Comparison of ENCODE assay signal across 27 cellular contexts in the genomic region with DNA sequence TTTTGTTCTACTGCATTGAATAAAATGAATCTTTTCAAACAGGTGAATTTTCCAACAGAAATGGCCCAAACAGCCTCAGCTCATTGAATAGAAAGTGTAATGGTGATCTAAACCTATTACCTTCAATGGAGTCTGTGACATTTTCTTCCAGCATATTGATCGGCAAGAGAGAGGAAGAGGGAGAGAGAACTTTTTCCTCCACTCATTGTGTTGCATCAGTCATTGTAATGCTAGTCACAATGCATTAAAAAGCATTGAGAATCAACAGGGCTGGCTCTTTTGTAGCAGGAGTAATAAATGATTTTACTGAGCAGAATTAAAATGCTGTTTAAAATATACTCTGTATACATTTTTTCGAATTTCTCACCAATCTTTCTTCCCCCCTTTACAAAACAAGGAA.
"Had no signal": no experiment of that assay in that cellular context is flagged by ENCODE, and none has a peak within 500 bp of the region (broad histone marks: within the 10 kb centered on the region; RNA-seq: fewer than 3 reads in every experiment).

No MANE protein-coding gene starts in this region.

- H3K4me2 ChIP-seq: smooth muscle cell had no signal

- FAIRE-seq: frontal cortex had no signal

- H3K4me3 Mint-ChIP-seq: immature natural killer cell; naive thymus-derived CD8-positive, alpha-beta T cell; nephron progenitor cell; type B pancreatic cell had no signal

- H3K27me3 ChIP-seq: dorsolateral prefrontal cortex, right atrium auricular region, testis, tibial artery had no signal

- H3K27me3 Mint-ChIP-seq: naive thymus-derived CD8-positive, alpha-beta T cell; type B pancreatic cell had no signal

- H3K4me1 Mint-ChIP-seq: immature natural killer cell; naive thymus-derived CD8-positive, alpha-beta T cell; nephron progenitor cell had no signal

- H3K4me1 ChIP-seq: left ventricle myocardium inferior, lower lobe of right lung, prostate gland, right atrium auricular region, testis, tibial artery had no signal

- DNase-seq: cerebellar nuclear complex; dorsolateral prefrontal cortex; effector CD4-positive, alpha-beta T cell; head of caudate nucleus; immature natural killer cell; islet precursor cell; kidney glomerular epithelial cell; left colon; left ventricle myocardium inferior; lower lobe of right lung; naive thymus-derived CD8-positive, alpha-beta T cell; nephron progenitor cell; nucleus accumbens; stimulated activated CD4-positive, alpha-beta T cell treated with anti-CD3 and anti-CD28 coated beads, Interleukin-12 subunit alpha, Interleukin-12 subunit beta, amount 100 ng/mL, for 4 hours; stimulated activated CD4-positive, alpha-beta T cell treated with anti-CD3 and anti-CD28 coated beads, Interleukin-1b, Interleukin-23, amount 100 ng/mL, for 48 hours; stimulated activated CD4-positive, alpha-beta T cell treated with anti-CD3 and anti-CD28 coated beads, Interleukin-4, amount 100 ng/mL, for 1 hour; stimulated activated CD8-positive, alpha-beta memory T cell treated with anti-CD3 and anti-CD28 coated beads, Interleukin-4, amount 100 ng/mL, for 48 hours; stimulated activated naive CD4-positive, alpha-beta T cell; substantia nigra; testis; tibial artery had no signal

- H3K36me3 Mint-ChIP-seq: immature natural killer cell; naive thymus-derived CD8-positive, alpha-beta T cell; type B pancreatic cell had no signal

- H3K9me3 Mint-ChIP-seq: nephron progenitor cell, type B pancreatic cell had no signal

- H3K27ac Mint-ChIP-seq: immature natural killer cell; naive thymus-derived CD8-positive, alpha-beta T cell; nephron progenitor cell; type B pancreatic cell had no signal

- ATAC-seq: left colon; lower lobe of right lung; naive thymus-derived CD8-positive, alpha-beta T cell; sciatic nerve had no signal

- H3K4me3 ChIP-seq: dorsolateral prefrontal cortex, left ventricle myocardium inferior, lower lobe of right lung, prostate gland, right atrium auricular region, smooth muscle cell, testis, tibial artery had no signal

- H3K9me3 ChIP-seq: left ventricle myocardium inferior, lower lobe of right lung, prostate gland, right atrium auricular region, testis, tibial artery had no signal

- H3K36me3 ChIP-seq: left ventricle myocardium inferior, lower lobe of right lung, prostate gland, right atrium auricular region, tibial artery had no signal

- H3K27ac ChIP-seq: dorsolateral prefrontal cortex, left ventricle myocardium inferior, lower lobe of right lung, prostate gland, right atrium auricular region, testis, tibial artery had no signal
